ENCODE assay signal across 8 cellular contexts in genomic region chr14:35384386-35385041, GRCh38. TPM values are rescaled to one million over a fixed set of nuclear protein-coding genes. Genes with fewer than 3 reads are reported as not detected.
DNase-seq lines count a peak whose midpoint lies in the region; ATAC-seq and TF ChIP-seq lines count a peak whose summit lies in the region.

No MANE protein-coding gene starts in this region.

- H3K4me1 ChIP-seq in CD4-positive, CD25-positive, alpha-beta regulatory T cell (ENCODE audit: control insufficient read depth, insufficient read depth, low read length, poor library complexity, severe bottlenecking), result no peaks in the 10 kb centered on the region
- peaks cover 17% of the 10 kb centered on the region for H3K4me1 ChIP-seq in body of pancreas
- peaks cover 24% of the 10 kb centered on the region for H3K4me1 ChIP-seq in hepatocyte (ENCODE audit: insufficient read depth)

- H3K27me3 Mint-ChIP-seq in CD4-positive, CD25-positive, alpha-beta regulatory T cell, result no peaks in the 10 kb centered on the region
- H3K27me3 Mint-ChIP-seq in activated CD4-positive, alpha-beta T cell treated with anti-CD3 and anti-CD28 coated beads, Interleukin-2, amount 10 ng/mL, durations not matched to agents 7 days and 5 days, result no peaks in the 10 kb centered on the region

- peak overlapping the region in 2 of 3 donors; percentile 14 to 72 for H3K27ac Mint-ChIP-seq in CD4-positive, CD25-positive, alpha-beta regulatory T cell
- no peak overlapping the region for H3K27ac Mint-ChIP-seq in activated CD4-positive, alpha-beta T cell treated with anti-CD3 and anti-CD28 coated beads, Interleukin-2, amount 10 ng/mL, durations not matched to agents 7 days and 5 days

- ATAC-seq in CD4-positive, CD25-positive, alpha-beta regulatory T cell (ENCODE audit: low read depth in 2 of 2), result no peak
- ATAC-seq in body of pancreas, result peak; percentile 39
- ATAC-seq in sciatic nerve, result peak; percentile 83
- ATAC-seq in HG02885 (IDR thresholded peaks at IDR 0.05; ENCODE audit: poor library complexity, unreplicated experiment), result no peak
- no peak for ATAC-seq in GM19324 (IDR thresholded peaks at IDR 0.05; ENCODE audit: low FRiP score, unreplicated experiment)

- H3K9me3 ChIP-seq in CD4-positive, CD25-positive, alpha-beta regulatory T cell (ENCODE audit: control insufficient read depth in 2 of 2, low read length in 2 of 2), result no peaks in the 10 kb centered on the region
- H3K9me3 ChIP-seq in body of pancreas (no peaks in the 10 kb centered on the region), hepatocyte (ENCODE audit: low read depth) (no peaks in the 10 kb centered on the region)

- H3K36me3 ChIP-seq in CD4-positive, CD25-positive, alpha-beta regulatory T cell (ENCODE audit: control insufficient read depth, insufficient read depth, low read length), result no peaks in the 10 kb centered on the region
- H3K36me3 ChIP-seq in body of pancreas (replicated peaks in 1 of 2; ENCODE audit: insufficient read depth in 1 of 2, low read depth in 2 of 2) (no peaks in the 10 kb centered on the region), hepatocyte (replicated peaks; ENCODE audit: insufficient read depth, low read depth) (no peaks in the 10 kb centered on the region)

- no peak overlapping the region for H3K4me2 ChIP-seq in hepatocyte

- intact Hi-C loops in body of pancreas (cut with DNase I) (no loop called here), sciatic nerve (cut with DNase I) (no loop called here)

- TF ChIP-seq CTCF in body of pancreas (IDR thresholded peaks at IDR 0.05) (no peak), hepatocyte (IDR thresholded peaks at IDR 0.05; ENCODE audit: poor library complexity) (peak; percentile 8)

- WGBS in body of pancreas, 2 donors, result 79 to 91% methylated on average over 11 to 12 of the region's 12 CpGs
- WGBS in hepatocyte (ENCODE audit: low lambda C conversion rate, missing lambda C conversion rate), result 75% methylated on average over 12 of the region's 12 CpGs

- H3K36me3 Mint-ChIP-seq in CD4-positive, CD25-positive, alpha-beta regulatory T cell, result no peaks in the 10 kb centered on the region
- no peaks in the 10 kb centered on the region for H3K36me3 Mint-ChIP-seq in activated CD4-positive, alpha-beta T cell treated with anti-CD3 and anti-CD28 coated beads, Interleukin-2, amount 10 ng/mL, durations not matched to agents 7 days and 5 days (ENCODE audit: low read depth)

- H3K4me3 Mint-ChIP-seq in CD4-positive, CD25-positive, alpha-beta regulatory T cell, result no peak overlapping the region
- H3K4me3 Mint-ChIP-seq in activated CD4-positive, alpha-beta T cell treated with anti-CD3 and anti-CD28 coated beads, Interleukin-2, amount 10 ng/mL, durations not matched to agents 7 days and 5 days, result no peak overlapping the region

- H3K4me1 Mint-ChIP-seq in CD4-positive, CD25-positive, alpha-beta regulatory T cell, result no peaks in the 10 kb centered on the region
- no peaks in the 10 kb centered on the region for H3K4me1 Mint-ChIP-seq in activated CD4-positive, alpha-beta T cell treated with anti-CD3 and anti-CD28 coated beads, Interleukin-2, amount 10 ng/mL, durations not matched to agents 7 days and 5 days

- POLR2A ChIA-PET in activated CD4-positive, alpha-beta T cell treated with anti-CD3 and anti-CD28 coated beads, Interleukin-2, amount 10 ng/mL, durations not matched to agents 7 days and 5 days (lab: Charles Lee), result no interaction called here

- H4K20me1 ChIP-seq in hepatocyte (ENCODE audit: insufficient read depth, poor library complexity, severe bottlenecking), result no peaks in the 10 kb centered on the region

- H3K4me3 ChIP-seq in CD4-positive, CD25-positive, alpha-beta regulatory T cell (ENCODE audit: low read depth, low read length), result no peak overlapping the region
- H3K4me3 ChIP-seq in body of pancreas (no peak overlapping the region), hepatocyte (no peak overlapping the region)

- CTCF ChIA-PET in activated CD4-positive, alpha-beta T cell treated with anti-CD3 and anti-CD28 coated beads, Interleukin-2, amount 10 ng/mL, durations not matched to agents 7 days and 5 days (lab: Charles Lee), result interaction anchor here (1.0 to 2.3 kb wide), 2 partner anchors 9 to 20 kb away, joined by 3 to 11 read pairs; partner anchors contain the start of gene NFKBIA

- no peaks in the 10 kb centered on the region for H3K79me2 ChIP-seq in hepatocyte

- H2AFZ ChIP-seq in hepatocyte, result no peak overlapping the region

- H3K9me2 ChIP-seq in hepatocyte (replicated peaks; ENCODE audit: insufficient read depth), result no peaks in the 10 kb centered on the region

- H3K27ac ChIP-seq in CD4-positive, CD25-positive, alpha-beta regulatory T cell (ENCODE audit: insufficient read depth, low read length, poor library complexity, severe bottlenecking), result no peak overlapping the region
- H3K27ac ChIP-seq in body of pancreas, result peak overlapping the region in 3 of 4 donors; percentile 63 to 73 (median 67)
- peak overlapping the region; percentile 95 for H3K27ac ChIP-seq in hepatocyte

- DNase-seq in CD4-positive, CD25-positive, alpha-beta regulatory T cell, result no peak
- DNase-seq in body of pancreas, result peak in 2 of 4 donors; percentile 45 to 61
- DNase-seq in hepatocyte (ENCODE audit: low spot score), result peak; percentile 79
- peak; percentile 70 for DNase-seq in sciatic nerve (ENCODE audit: low spot score)
- no peak for DNase-seq in occipital lobe (lab: John Stamatoyannopoulos, UW)
- DNase-seq in activated CD4-positive, alpha-beta T cell treated with anti-CD3 and anti-CD28 coated beads, Interleukin-2, amount 10 ng/mL, durations not matched to agents 7 days and 5 days, result no peak

- H3K27me3 ChIP-seq in CD4-positive, CD25-positive, alpha-beta regulatory T cell (ENCODE audit: control insufficient read depth, insufficient read depth, low read length), result no peaks in the 10 kb centered on the region
- H3K27me3 ChIP-seq in body of pancreas (no peaks in the 10 kb centered on the region), hepatocyte (no peaks in the 10 kb centered on the region)

- no peak for TF ChIP-seq POLR2A in body of pancreas (IDR thresholded peaks at IDR 0.05)

- H3K9me3 Mint-ChIP-seq in CD4-positive, CD25-positive, alpha-beta regulatory T cell, result no peaks in the 10 kb centered on the region
- H3K9me3 Mint-ChIP-seq in activated CD4-positive, alpha-beta T cell treated with anti-CD3 and anti-CD28 coated beads, Interleukin-2, amount 10 ng/mL, durations not matched to agents 7 days and 5 days, result no peaks in the 10 kb centered on the region

RNA-seq across cellular contexts. Expression of gene NFKBIA, which starts 20.0 kb away (rescaled TPM):
- 1,380 TPM for total RNA-seq in CD4-positive, CD25-positive, alpha-beta regulatory T cell
- 100 to 1,000 TPM; 210 to 290 (median 243) TPM for polyA plus RNA-seq in CD4-positive, CD25-positive, alpha-beta regulatory T cell
- 100 to 1,000 TPM; 330 to 345 TPM for total RNA-seq in body of pancreas
- 238 and 252 TPM in 2 replicates for total RNA-seq in hepatocyte
- 345 and 359 TPM in 2 replicates for polyA plus RNA-seq in hepatocyte
- 177 TPM for total RNA-seq in sciatic nerve
- 46.9 TPM for total RNA-seq in occipital lobe
- 10 to 100 TPM; 60.1 to 61.7 TPM for total RNA-seq in activated CD4-positive, alpha-beta T cell treated with anti-CD3 and anti-CD28 coated beads, Interleukin-2, amount 10 ng/mL, durations not matched to agents 7 days and 5 days

Comparison
In these comparisons a context has a peak if more than half of its experiments do, and no peak if none do; other contexts are left out.
1. ATAC-seq: peak in body of pancreas (single experiment) and sciatic nerve (single experiment); none in CD4-positive, CD25-positive, alpha-beta regulatory T cell (0 of 2), HG02885 (single experiment) and GM19324 (single experiment).
2. DNase-seq: peak in hepatocyte (single experiment) and sciatic nerve (single experiment); none in CD4-positive, CD25-positive, alpha-beta regulatory T cell (0 of 3), occipital lobe (single experiment) and activated CD4-positive, alpha-beta T cell treated with anti-CD3 and anti-CD28 coated beads, Interleukin-2, amount 10 ng/mL, durations not matched to agents 7 days and 5 days (single experiment).